ENCODE assay signal across 12 cellular contexts in genomic region chr1:111565079-111565478, GRCh38.
A peak's percentile ranks its signal among the peaks of the same experiment; 100 is the strongest.
DNase-seq lines count a peak whose midpoint lies in the region.
"Had no signal": no experiment of that assay in that cellular context is flagged by ENCODE, and none has a peak within 500 bp of the region (broad histone marks: within the 10 kb centered on the region; RNA-seq: fewer than 3 reads in every experiment).

No MANE protein-coding gene starts in this region.

- peaks cover 4% of the 10 kb centered on the region for H3K27me3 Mint-ChIP-seq in activated naive CD4-positive, alpha-beta T cell treated with anti-CD3 and anti-CD28 coated beads, Interleukin-2, amount 10 ng/mL, durations not matched to agents 7 days and 5 days
- H3K27me3 Mint-ChIP-seq: activated CD4-positive, alpha-beta T cell treated with anti-CD3 and anti-CD28 coated beads, Interleukin-2, amount 10 ng/mL, durations not matched to agents 7 days and 5 days had no signal

- no peaks in the 10 kb centered on the region for H3K36me3 Mint-ChIP-seq in activated naive CD4-positive, alpha-beta T cell treated with anti-CD3 and anti-CD28 coated beads, Interleukin-2, amount 10 ng/mL, durations not matched to agents 7 days and 5 days

- CTCF ChIA-PET in activated naive CD4-positive, alpha-beta T cell treated with anti-CD3 and anti-CD28 coated beads, Interleukin-2, amount 10 ng/mL, durations not matched to agents 7 days and 5 days (lab: Charles Lee): no interaction called here

- no peak overlapping the region for H3K4me3 Mint-ChIP-seq in activated naive CD4-positive, alpha-beta T cell treated with anti-CD3 and anti-CD28 coated beads, Interleukin-2, amount 10 ng/mL, durations not matched to agents 7 days and 5 days
- H3K4me3 Mint-ChIP-seq: activated CD4-positive, alpha-beta T cell treated with anti-CD3 and anti-CD28 coated beads, Interleukin-2, amount 10 ng/mL, durations not matched to agents 7 days and 5 days had no signal

- H3K27ac ChIP-seq in substantia nigra (ENCODE audit: low read depth, low read length, poor library complexity, severe bottlenecking): peak overlapping the region; percentile 70

- DNase-seq in HS-5 (ENCODE audit: low read depth) (peak; percentile 95), astrocyte of the hippocampus (ENCODE audit: low read depth, low spot score) (peak; percentile 86), hypothalamus (lab: John Stamatoyannopoulos, UW) (peak in 29 of 51 donors; percentile 0 to 81 (median 22)), substantia nigra (lab: John Stamatoyannopoulos, UW) (peak in 34 of 49 donors; percentile 1 to 67 (median 30)), NOMO-1 treated with DMSO at 0.1 percent for 48 hours (lab: John Stamatoyannopoulos, UW; ENCODE audit: unreplicated experiment) (no peak)
- DNase-seq in activated CD4-positive, alpha-beta T cell treated with anti-CD3 and anti-CD28 coated beads, Interleukin-2, amount 50 U/mL, for 4 hours: no peak
- no peak for DNase-seq in activated naive CD4-positive, alpha-beta T cell treated with anti-CD3 and anti-CD28 coated beads, Interleukin-2, amount 10 ng/mL, durations not matched to agents 7 days and 5 days
- DNase-seq: activated CD4-positive, alpha-beta T cell treated with anti-CD3 and anti-CD28 coated beads, Interleukin-2, amount 10 ng/mL, durations not matched to agents 7 days and 5 days; activated naive CD4-positive, alpha-beta T cell treated with Interleukin-2 at 50 U/mL for 16 hours; DMS 273 treated with DMSO at 0.1 percent for 48 hours; SHP77 treated with DMSO at 0.1 percent for 48 hours; small intestine had no signal

- no peaks in the 10 kb centered on the region for H3K9me3 Mint-ChIP-seq in activated naive CD4-positive, alpha-beta T cell treated with anti-CD3 and anti-CD28 coated beads, Interleukin-2, amount 10 ng/mL, durations not matched to agents 7 days and 5 days
- H3K9me3 Mint-ChIP-seq: activated CD4-positive, alpha-beta T cell treated with anti-CD3 and anti-CD28 coated beads, Interleukin-2, amount 10 ng/mL, durations not matched to agents 7 days and 5 days had no signal

- H3K4me1 Mint-ChIP-seq in activated naive CD4-positive, alpha-beta T cell treated with anti-CD3 and anti-CD28 coated beads, Interleukin-2, amount 10 ng/mL, durations not matched to agents 7 days and 5 days: no peaks in the 10 kb centered on the region

- no peak overlapping the region for H3K27ac Mint-ChIP-seq in activated naive CD4-positive, alpha-beta T cell treated with anti-CD3 and anti-CD28 coated beads, Interleukin-2, amount 10 ng/mL, durations not matched to agents 7 days and 5 days
- H3K27ac Mint-ChIP-seq: activated CD4-positive, alpha-beta T cell treated with anti-CD3 and anti-CD28 coated beads, Interleukin-2, amount 10 ng/mL, durations not matched to agents 7 days and 5 days had no signal

Comparison
In these comparisons a context has a peak if more than half of its experiments do, and no peak if none do; other contexts are left out.
1. DNase-seq: peak in HS-5 (single experiment), astrocyte of the hippocampus (single experiment), hypothalamus (29 of 51) and substantia nigra (34 of 49); none in activated CD4-positive, alpha-beta T cell treated with anti-CD3 and anti-CD28 coated beads, Interleukin-2, amount 50 U/mL, for 4 hours (0 of 2), activated naive CD4-positive, alpha-beta T cell treated with anti-CD3 and anti-CD28 coated beads, Interleukin-2, amount 10 ng/mL, durations not matched to agents 7 days and 5 days (single experiment) and NOMO-1 treated with DMSO at 0.1 percent for 48 hours (single experiment).